7 cellular contexts compared by ENCODE assay signal in genomic region chr14:75150637-75151036, GRCh38. TPM values are rescaled to one million over a fixed set of nuclear protein-coding genes. Genes with fewer than 3 reads are reported as not detected.
A peak's percentile ranks its signal among the peaks of the same experiment; 100 is the strongest.
DNase-seq lines count a peak whose midpoint lies in the region; ATAC-seq and TF ChIP-seq lines count a peak whose summit lies in the region.
"Not testable (repeated sequence)": the region's sequence is repeated elsewhere in the genome, so short reads cannot be mapped to it uniquely, and the experiment has no call there.

No MANE protein-coding gene starts in this region.

- not testable (repeated sequence) for TF ChIP-seq POLR2A in suprapubic skin (IDR thresholded peaks at IDR 0.05)

- H3K27me3 ChIP-seq in suprapubic skin: not testable (repeated sequence)

- DNase-seq in NCI-H2029 (lab: John Stamatoyannopoulos, UW) (peak; percentile 72), caudate nucleus (lab: John Stamatoyannopoulos, UW) (peak in 3 of 61 donors; percentile 7 to 14 (median 10)), foreskin melanocyte (peak; percentile 76), pons (ENCODE audit: low spot score) (peak; percentile 86)
- DNase-seq in SK-N-MC (ENCODE audit: low read depth, low spot score); left colon; suprapubic skin (ENCODE audit: low spot score in 2 of 2): not testable (repeated sequence)

- H3K4me1 ChIP-seq in suprapubic skin: peaks cover 52% of the 10 kb centered on the region

- 83% methylated on average over 6 of the region's 6 CpGs for WGBS in suprapubic skin

- not testable (repeated sequence) for H3K9me3 ChIP-seq in SK-N-MC (ENCODE audit: low read depth, low read length); suprapubic skin

- ATAC-seq in left colon: peak; percentile 41

- TF ChIP-seq EP300 in suprapubic skin (IDR thresholded peaks at IDR 0.05): not testable (repeated sequence)

- intact Hi-C loops in left colon (cut with DNase I, micrococcal nuclease): not testable (repeated sequence)

- H3K9ac ChIP-seq in SK-N-MC (ENCODE audit: insufficient read length): not testable (repeated sequence)

- not testable (repeated sequence) for H3K4me3 ChIP-seq in SK-N-MC, suprapubic skin

- TF ChIP-seq CTCF in suprapubic skin (IDR thresholded peaks at IDR 0.05): not testable (repeated sequence)

- H3K27ac ChIP-seq in SK-N-MC (peak overlapping the region; percentile 20), caudate nucleus (ENCODE audit: low read depth, low read length) (peak overlapping the region; percentile 96), suprapubic skin (peak overlapping the region; percentile 90)

- peaks cover 34% of the 10 kb centered on the region for H3K36me3 ChIP-seq in SK-N-MC (ENCODE audit: insufficient read depth, low read length)
- peaks cover 11% of the 10 kb centered on the region for H3K36me3 ChIP-seq in suprapubic skin

RNA-seq across cellular contexts. Expression of gene NEK9, which starts 23.8 kb away (rescaled TPM):
- total RNA-seq in left colon (10 to 100 TPM; 44.8 to 47.6 TPM), suprapubic skin (10 to 100 TPM; 22.2 to 58.3 (median 34.3) TPM)

RNA-seq across cellular contexts. Expression of gene TMED10, which starts 25.8 kb away (rescaled TPM):
- total RNA-seq in left colon: 100 to 1,000 TPM; 333 to 360 TPM
- total RNA-seq in suprapubic skin: 100 to 1,000 TPM; 123 to 235 (median 198) TPM

Comparison
In these comparisons a context has a peak if more than half of its experiments do, and no peak if none do; other contexts are left out.
1. H3K27ac ChIP-seq: peak in every context shown above with its lines; median percentile 96 in caudate nucleus; 90 in suprapubic skin; 20 in SK-N-MC.